In the genomic region with DNA sequence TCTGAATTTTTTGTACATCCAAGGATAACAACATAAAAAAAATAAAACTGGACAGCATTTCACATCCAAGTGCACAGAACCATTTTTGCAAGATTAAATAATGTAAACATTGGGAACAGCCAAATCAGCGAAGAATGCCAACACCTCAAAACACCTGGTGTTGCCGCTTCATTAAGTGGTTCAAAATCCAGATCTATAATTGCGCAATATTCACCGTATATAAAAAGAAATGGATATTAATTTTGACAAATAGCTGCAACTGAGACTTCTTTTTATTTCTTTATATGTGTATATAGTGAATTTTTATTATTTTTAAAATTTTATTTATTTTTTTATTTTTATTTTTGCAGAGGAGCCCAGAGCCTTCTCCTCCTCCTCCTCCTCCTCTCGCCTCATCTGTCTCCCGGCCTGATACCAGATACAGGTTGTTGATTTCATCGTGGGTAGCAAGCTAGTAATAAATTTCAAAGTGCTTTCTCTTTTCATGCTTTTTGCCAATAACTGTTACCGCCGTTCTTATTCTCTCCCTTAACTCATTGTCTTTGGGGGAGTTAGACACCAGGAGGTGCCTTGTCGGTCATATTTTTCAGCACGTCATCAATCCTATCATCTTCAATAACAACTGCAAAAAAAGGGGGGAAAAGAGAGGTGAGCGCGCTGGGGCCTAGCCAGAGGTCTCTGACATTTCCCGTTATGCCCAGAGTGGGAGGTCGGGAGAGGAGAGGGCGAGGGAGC, we compare ENCODE assay signal across 8 cellular contexts. TPM values are rescaled to one million over a fixed set of nuclear protein-coding genes. Genes with fewer than 3 reads are reported as not detected.
DNase-seq lines count a peak whose midpoint lies in the region; ATAC-seq and TF ChIP-seq lines count a peak whose summit lies in the region.

No MANE protein-coding gene starts in this region.

- no peaks in the 10 kb centered on the region for H3K36me3 ChIP-seq in GM23338 (ENCODE audit: insufficient read depth)

- H3K79me2 ChIP-seq in GM23338 (replicated peaks; ENCODE audit: insufficient read depth): no peaks in the 10 kb centered on the region

- H3K9me2 ChIP-seq in GM23338 (ENCODE audit: insufficient read depth): no peaks in the 10 kb centered on the region

- peaks cover 11% of the 10 kb centered on the region; the same call in 1 of the 2 replicates for H3F3A ChIP-seq in GM23338 (replicated peaks; ENCODE audit: low read depth)

- peaks cover 70% of the 10 kb centered on the region for H3K27me3 ChIP-seq in GM23338 (ENCODE audit: insufficient read depth)

- 0 out of 2 replicates have a peak, but pooled peaks cover 4% of the 10 kb centered on the region for H4K20me1 ChIP-seq in GM23338 (replicated peaks; ENCODE audit: insufficient read depth)

- H3K27ac Mint-ChIP-seq in GM23338 (no peak overlapping the region), WTC11 (no peak overlapping the region), progenitor cell of endocrine pancreas (peak overlapping the region; percentile 76)

- ATAC-seq in GM23338: no peak
- ATAC-seq in WTC11: no peak
- no peak for ATAC-seq in HG02852 (IDR thresholded peaks at IDR 0.05; ENCODE audit: unreplicated experiment)

- H2AFZ ChIP-seq in GM23338: peak overlapping the region; percentile 93; the same call in 1 of the 2 replicates

- H3K9me3 Mint-ChIP-seq in GM23338 (no peaks in the 10 kb centered on the region), WTC11 (no peaks in the 10 kb centered on the region), progenitor cell of endocrine pancreas (ENCODE audit: low read depth) (no peaks in the 10 kb centered on the region)

- H3K4me1 ChIP-seq in GM23338 (ENCODE audit: insufficient read depth): peaks cover 44% of the 10 kb centered on the region

- no peaks in the 10 kb centered on the region for H3K36me3 Mint-ChIP-seq in GM23338 (ENCODE audit: low read depth)
- H3K36me3 Mint-ChIP-seq in WTC11: peaks cover 2% of the 10 kb centered on the region; the same call in 1 of the 2 replicates
- no peaks in the 10 kb centered on the region for H3K36me3 Mint-ChIP-seq in progenitor cell of endocrine pancreas (ENCODE audit: insufficient read depth)

- CTCF ChIA-PET in WTC11 (lab: Charles Lee): interaction anchor here (0.7 to 7.2 kb wide), 13 partner anchors 10 to 508 kb away, joined by 3 to 55 read pairs (median 5); no protein-coding TSS in a partner anchor

- H3K4me3 Mint-ChIP-seq in GM23338 (peak overlapping the region; percentile 81), WTC11 (peak overlapping the region; percentile 82), progenitor cell of endocrine pancreas (ENCODE audit: low read depth) (peak overlapping the region; percentile 92)

- H3K27me3 Mint-ChIP-seq in GM23338 (ENCODE audit: insufficient read depth, low read depth, poor library complexity) (peaks cover 38% of the 10 kb centered on the region), WTC11 (ENCODE audit: low read depth) (peaks cover 70% of the 10 kb centered on the region), progenitor cell of endocrine pancreas (peaks cover 13% of the 10 kb centered on the region)

- H3K4me1 Mint-ChIP-seq in GM23338 (peaks cover 39% of the 10 kb centered on the region), WTC11 (peaks cover 39% of the 10 kb centered on the region), progenitor cell of endocrine pancreas (ENCODE audit: low read depth) (peaks cover 52% of the 10 kb centered on the region)

- no peak for TF ChIP-seq CTCF in GM23338 (conservative IDR thresholded peaks at IDR 0.05; ENCODE audit: low read depth in 2 of 2)
- no peak for TF ChIP-seq CTCF in WTC11 (IDR thresholded peaks at IDR 0.05)
- TF ChIP-seq CTCF in progenitor cell of endocrine pancreas (IDR thresholded peaks at IDR 0.05; ENCODE audit: unreplicated experiment): no peak

- DNase-seq in GM23338 (ENCODE audit: low spot score): no peak
- DNase-seq in WTC11 (ENCODE audit: low spot score): no peak
- DNase-seq in globus pallidus (ENCODE audit: low spot score): peak; percentile 64
- DNase-seq in progenitor cell of endocrine pancreas (ENCODE audit: low spot score, unreplicated experiment): no peak
- no peak for DNase-seq in T1000 (lab: John Stamatoyannopoulos, UW)
- no peak for DNase-seq in HCEC 1CT
- no peak for DNase-seq in NCI-H1417 (lab: John Stamatoyannopoulos, UW)

- peak overlapping the region; percentile 97 for H3K4me2 ChIP-seq in GM23338

- peak overlapping the region; percentile 73 for H3K4me3 ChIP-seq in GM23338

- POLR2A ChIA-PET in WTC11 (lab: Charles Lee): interaction anchor here (0.6 to 1.7 kb wide), 4 partner anchors 10 to 266 kb away, joined by 3 to 7 read pairs (median 4); no protein-coding TSS in a partner anchor

- H3K27ac ChIP-seq in GM23338 (ENCODE audit: low read depth): no peak overlapping the region

TF ChIP-seq in GM23338, 12 proteins besides CTCF, POLR2A, EP300 and RAD21 (continues in another document):
- no peak for TF ChIP-seq ZNF331 (CRISPR knock-in tag; IDR thresholded peaks at IDR 0.05; ENCODE audit: low read depth)
- TF ChIP-seq, protein P1, sequence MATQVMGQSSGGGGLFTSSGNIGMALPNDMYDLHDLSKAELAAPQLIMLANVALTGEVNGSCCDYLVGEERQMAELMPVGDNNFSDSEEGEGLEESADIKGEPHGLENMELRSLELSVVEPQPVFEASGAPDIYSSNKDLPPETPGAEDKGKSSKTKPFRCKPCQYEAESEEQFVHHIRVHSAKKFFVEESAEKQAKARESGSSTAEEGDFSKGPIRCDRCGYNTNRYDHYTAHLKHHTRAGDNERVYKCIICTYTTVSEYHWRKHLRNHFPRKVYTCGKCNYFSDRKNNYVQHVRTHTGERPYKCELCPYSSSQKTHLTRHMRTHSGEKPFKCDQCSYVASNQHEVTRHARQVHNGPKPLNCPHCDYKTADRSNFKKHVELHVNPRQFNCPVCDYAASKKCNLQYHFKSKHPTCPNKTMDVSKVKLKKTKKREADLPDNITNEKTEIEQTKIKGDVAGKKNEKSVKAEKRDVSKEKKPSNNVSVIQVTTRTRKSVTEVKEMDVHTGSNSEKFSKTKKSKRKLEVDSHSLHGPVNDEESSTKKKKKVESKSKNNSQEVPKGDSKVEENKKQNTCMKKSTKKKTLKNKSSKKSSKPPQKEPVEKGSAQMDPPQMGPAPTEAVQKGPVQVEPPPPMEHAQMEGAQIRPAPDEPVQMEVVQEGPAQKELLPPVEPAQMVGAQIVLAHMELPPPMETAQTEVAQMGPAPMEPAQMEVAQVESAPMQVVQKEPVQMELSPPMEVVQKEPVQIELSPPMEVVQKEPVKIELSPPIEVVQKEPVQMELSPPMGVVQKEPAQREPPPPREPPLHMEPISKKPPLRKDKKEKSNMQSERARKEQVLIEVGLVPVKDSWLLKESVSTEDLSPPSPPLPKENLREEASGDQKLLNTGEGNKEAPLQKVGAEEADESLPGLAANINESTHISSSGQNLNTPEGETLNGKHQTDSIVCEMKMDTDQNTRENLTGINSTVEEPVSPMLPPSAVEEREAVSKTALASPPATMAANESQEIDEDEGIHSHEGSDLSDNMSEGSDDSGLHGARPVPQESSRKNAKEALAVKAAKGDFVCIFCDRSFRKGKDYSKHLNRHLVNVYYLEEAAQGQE (IDR thresholded peaks at IDR 0.05; ENCODE audit: unreplicated experiment): no peak

TF ChIP-seq in WTC11, 78 proteins besides CTCF, POLR2A, EP300 and RAD21 (continues in another document):
- TF ChIP-seq GABPB1 (CRISPR knock-in tag; IDR thresholded peaks at IDR 0.05): no peak
- TF ChIP-seq HMGA2 (CRISPR knock-in tag; IDR thresholded peaks at IDR 0.05): 0 out of 2 replicates have a peak, but pooled peaks have one; percentile 30
- TF ChIP-seq, protein P2, sequence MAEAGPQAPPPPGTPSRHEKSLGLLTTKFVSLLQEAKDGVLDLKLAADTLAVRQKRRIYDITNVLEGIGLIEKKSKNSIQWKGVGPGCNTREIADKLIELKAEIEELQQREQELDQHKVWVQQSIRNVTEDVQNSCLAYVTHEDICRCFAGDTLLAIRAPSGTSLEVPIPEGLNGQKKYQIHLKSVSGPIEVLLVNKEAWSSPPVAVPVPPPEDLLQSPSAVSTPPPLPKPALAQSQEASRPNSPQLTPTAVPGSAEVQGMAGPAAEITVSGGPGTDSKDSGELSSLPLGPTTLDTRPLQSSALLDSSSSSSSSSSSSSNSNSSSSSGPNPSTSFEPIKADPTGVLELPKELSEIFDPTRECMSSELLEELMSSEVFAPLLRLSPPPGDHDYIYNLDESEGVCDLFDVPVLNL (CRISPR knock-in tag; IDR thresholded peaks at IDR 0.05; ENCODE audit: borderline replicate concordance, low read depth): no peak
- TF ChIP-seq OVOL2 (CRISPR knock-in tag; IDR thresholded peaks at IDR 0.05; ENCODE audit: borderline replicate concordance): no peak

RNA-seq across cellular contexts. Expression of a gene that starts 2.7 kb away (rescaled TPM):
- total RNA-seq in GM23338 (2014; rRNA removed; shearing (Covaris generic)): 0.52 and 0.82 TPM in 2 replicates
- 2.9 and 4.6 TPM in 2 replicates for polyA plus RNA-seq in GM23338 (2016; fragmentation: Nextera tagmentation; extraction: Ambion mirVana)
- total RNA-seq in WTC11 (2021): 10.0 to 10.9 TPM (median 10.1 TPM) in 3 replicates
- 67.2 and 69.2 TPM in 2 replicates for total RNA-seq in progenitor cell of endocrine pancreas

RNA-seq across cellular contexts. Expression of a gene that starts 24.7 kb away (rescaled TPM):
- 23.7 and 26.2 TPM in 2 replicates for total RNA-seq in GM23338 (2014; rRNA removed; shearing (Covaris generic))
- polyA plus RNA-seq in GM23338 (2016; fragmentation: Nextera tagmentation; extraction: Ambion mirVana): 8.1 and 8.9 TPM in 2 replicates
- 21.0 to 22.2 TPM (median 21.9 TPM) in 3 replicates for total RNA-seq in WTC11 (2021)
- total RNA-seq in progenitor cell of endocrine pancreas: 23.2 and 25.1 TPM in 2 replicates
